Comparison of ENCODE assay signal across 20 cellular contexts in the genomic region with DNA sequence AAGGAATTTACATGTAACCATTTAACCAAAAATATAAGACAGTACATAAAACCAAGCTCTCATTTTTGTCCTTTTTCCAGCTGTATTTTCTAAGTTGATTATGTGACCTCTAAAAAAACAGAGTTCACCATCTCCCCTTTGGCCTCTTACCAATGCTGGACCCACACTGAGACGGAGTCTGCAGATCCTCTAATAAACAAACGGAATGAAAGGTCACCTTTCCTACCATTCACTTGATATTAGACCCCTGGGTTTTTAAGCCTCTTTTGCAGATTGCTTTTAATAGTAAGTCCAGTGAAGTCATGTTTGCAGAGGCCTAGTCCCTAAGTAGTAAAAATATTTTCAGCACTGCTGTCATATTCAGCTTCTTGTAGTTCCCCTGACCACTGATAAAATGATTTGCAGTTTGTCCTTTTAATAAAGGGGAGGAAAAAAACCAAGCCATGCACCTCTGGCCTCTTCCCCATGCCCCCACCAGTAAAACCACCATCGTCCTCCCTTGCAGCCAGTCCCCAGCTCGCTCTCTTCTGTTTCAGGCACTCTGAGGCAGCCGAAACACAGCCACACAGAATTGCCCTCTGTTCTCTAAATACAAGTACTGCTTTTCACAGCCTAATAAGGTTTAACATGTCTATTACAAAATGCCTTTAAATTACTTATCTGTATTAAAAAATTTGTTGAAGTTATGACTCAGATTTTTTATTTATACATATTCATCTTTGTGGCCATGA.
A peak's percentile ranks its signal among the peaks of the same experiment; 100 is the strongest.
DNase-seq lines count a peak whose midpoint lies in the region; ATAC-seq, FAIRE-seq and TF ChIP-seq lines count a peak whose summit lies in the region.
"Had no signal": no experiment of that assay in that cellular context is flagged by ENCODE, and none has a peak within 500 bp of the region (broad histone marks: within the 10 kb centered on the region; RNA-seq: fewer than 3 reads in every experiment).

No MANE protein-coding gene starts in this region.

- H3K4me1 Mint-ChIP-seq in T-cell: peaks cover 41 to 51% (median 47%) of the 10 kb centered on the region in 3 donors

- no peak overlapping the region for H3K9ac ChIP-seq in SK-N-SH
- H3K9ac ChIP-seq: BLaER1, KMS-11 had no signal

- no peak for TF ChIP-seq RAD21 in SK-N-SH (IDR thresholded peaks at IDR 0.05; ENCODE audit: low read length)

- no peak overlapping the region for H3K4me3 ChIP-seq in SK-N-SH (ENCODE audit: low read depth in 2 of 2, low read length in 1 of 2)
- H3K4me3 ChIP-seq in H7 (ENCODE audit: insufficient read depth, low read depth, low read length): no peak overlapping the region
- H3K4me3 ChIP-seq in pancreas: no peak overlapping the region
- H3K4me3 ChIP-seq: BLaER1, prostate gland, upper lobe of left lung had no signal

- H3K9me3 Mint-ChIP-seq in T-cell: peaks cover 0 to 5% (median 4%) of the 10 kb centered on the region in 3 donors

- H3K4me3 Mint-ChIP-seq in T-cell: peak overlapping the region in 1 of 3 donors; percentile 27

- H3K27ac ChIP-seq in SK-N-SH (ENCODE audit: low read depth in 2 of 2, low read length in 1 of 2) (peak overlapping the region in 1 of 2 experiments; percentile 68; a peak in 2 of 4 replicates), pancreas (no peak overlapping the region)
- H3K27ac ChIP-seq: 22Rv1, BLaER1, KMS-11, prostate gland, upper lobe of left lung had no signal

- H3K27me3 ChIP-seq in SK-N-SH (ENCODE audit: insufficient read depth): no peaks in the 10 kb centered on the region
- H3K27me3 ChIP-seq in H7 (ENCODE audit: control insufficient read depth, insufficient read depth, low read length): no peaks in the 10 kb centered on the region
- no peaks in the 10 kb centered on the region for H3K27me3 ChIP-seq in pancreas
- H3K27me3 ChIP-seq: BLaER1, upper lobe of left lung had no signal

- peak overlapping the region; percentile 71 to 79 for H3K27ac Mint-ChIP-seq in T-cell

- H3K9me3 ChIP-seq in SK-N-SH: no peaks in the 10 kb centered on the region
- H3K9me3 ChIP-seq in pancreas: no peaks in the 10 kb centered on the region
- H3K9me3 ChIP-seq: BLaER1, prostate gland, upper lobe of left lung had no signal

- H3K36me3 Mint-ChIP-seq in T-cell: no peaks in the 10 kb centered on the region

- TF ChIP-seq CTCF in SK-N-SH (IDR thresholded peaks at IDR 0.05) (no peak), pancreas (IDR thresholded peaks at IDR 0.05) (no peak)

- 85% methylated on average over 5 of the region's 5 CpGs for WGBS in SK-N-SH (ENCODE audit: low lambda C conversion rate)
- 76 to 81% methylated on average over 5 of the region's 5 CpGs for WGBS in pancreas, 2 donors

- CTCF ChIA-PET in SK-N-SH (lab: Yijun Ruan, JAX) (no interaction called here), T-cell (lab: Charles Lee) (interaction anchor here in 1 of 2 donors (0.6 kb wide), 1 partner anchor 1587 kb away, joined by 3 read pairs; no protein-coding TSS in a partner anchor)

- peak; percentile 47 for FAIRE-seq in islet of Langerhans (lab: Jason Lieb, UNC)
- no peak for FAIRE-seq in pancreas (lab: Jason Lieb, UNC)
- FAIRE-seq: H54 had no signal

- peaks cover 0 to 16% of the 10 kb centered on the region in 2 experiments; a peak in 2 of 4 replicates for H3K4me1 ChIP-seq in SK-N-SH (ENCODE audit: control insufficient read depth in 1 of 2, insufficient read depth in 2 of 2, low read depth in 1 of 2, low read length in 1 of 2)
- H3K4me1 ChIP-seq in pancreas: no peaks in the 10 kb centered on the region
- H3K4me1 ChIP-seq: prostate gland had no signal

- H3K27me3 Mint-ChIP-seq in T-cell: no peaks in the 10 kb centered on the region

- H3K36me3 ChIP-seq in SK-N-SH (replicated peaks in 1 of 2; ENCODE audit: control insufficient read depth in 1 of 2, insufficient read depth in 2 of 2, low read length in 1 of 2) (no peaks in the 10 kb centered on the region), H7 (replicated peaks; ENCODE audit: control insufficient read depth, insufficient read depth, low read length) (no peaks in the 10 kb centered on the region), pancreas (no peaks in the 10 kb centered on the region)
- H3K36me3 ChIP-seq: BLaER1, prostate gland, upper lobe of left lung had no signal

- no peak for DNase-seq in SK-N-SH
- DNase-seq in T-cell: no peak
- peak; percentile 2 for DNase-seq in putamen (ENCODE audit: low spot score)
- DNase-seq in H7: no peak
- DNase-seq in pancreas: no peak
- DNase-seq in NCI-H526 (lab: John Stamatoyannopoulos, UW): no peak
- DNase-seq: activated CD4-positive, CD25-positive, alpha-beta regulatory T cell; left colon; NCI-H1092 treated with DMSO at 0.1 percent for 48 hours; NCI-H2107; NCI-H774; stimulated activated naive CD4-positive, alpha-beta T cell treated with Interleukin-2 at 50 U/mL for 16 hours; upper lobe of left lung had no signal

- H3K9me2 ChIP-seq in SK-N-SH: no peaks in the 10 kb centered on the region

- no peak for TF ChIP-seq EP300 in SK-N-SH (IDR thresholded peaks at IDR 0.05; ENCODE audit: borderline replicate concordance in 1 of 2, low read depth in 1 of 2, low read length in 1 of 2)

- POLR2A ChIA-PET in SK-N-SH (lab: Yijun Ruan, JAX) (no interaction called here), T-cell (lab: Charles Lee) (interaction anchor here in 1 of 2 donors (0.6 kb wide), 1 partner anchor 83 kb away, joined by 4 read pairs; no protein-coding TSS in a partner anchor)

- ATAC-seq in SK-N-SH treated with all-trans-retinoic acid at 6 μM for 48 hours (peak; percentile 25; the same call in 1 of the 3 replicates), T-cell (replicated peaks in 1 of 4) (no peak), pancreas (no peak)
- ATAC-seq: left colon had no signal

- no peaks in the 10 kb centered on the region for H3F3A ChIP-seq in SK-N-SH (replicated peaks; ENCODE audit: insufficient read depth)

- no peaks in the 10 kb centered on the region for H4K20me1 ChIP-seq in SK-N-SH (ENCODE audit: insufficient read depth)
- H4K20me1 ChIP-seq: BLaER1 had no signal

- no peak overlapping the region for H3K4me2 ChIP-seq in SK-N-SH
- H3K4me2 ChIP-seq: BLaER1, KMS-11 had no signal

- H2AFZ ChIP-seq in SK-N-SH (ENCODE audit: low read depth): no peak overlapping the region

- intact Hi-C loops in pancreas (cut with DNase I): no loop called here

- no peaks in the 10 kb centered on the region for H3K79me2 ChIP-seq in SK-N-SH (ENCODE audit: insufficient read depth)

TF ChIP-seq in SK-N-SH treated with all-trans-retinoic acid at 6 μM for 48 hours, 23 proteins besides CTCF, POLR2A, EP300 and RAD21:
- no peak for TF ChIP-seq SNAI2 (CRISPR knock-in tag; IDR thresholded peaks at IDR 0.05)
- TF ChIP-seq ZNF8 (CRISPR knock-in tag; IDR thresholded peaks at IDR 0.05): no peak
- no peak for TF ChIP-seq OSR1 (CRISPR knock-in tag; IDR thresholded peaks at IDR 0.05)
- no peak for TF ChIP-seq ZNF70 (CRISPR knock-in tag; IDR thresholded peaks at IDR 0.05)
- TF ChIP-seq RARB (CRISPR knock-in tag; IDR thresholded peaks at IDR 0.05): no peak
- TF ChIP-seq ZC3H10 (CRISPR knock-in tag; IDR thresholded peaks at IDR 0.05): no peak

TF ChIP-seq in SK-N-SH, 30 proteins besides CTCF, POLR2A, EP300 and RAD21:
- TF ChIP-seq, protein P1, sequence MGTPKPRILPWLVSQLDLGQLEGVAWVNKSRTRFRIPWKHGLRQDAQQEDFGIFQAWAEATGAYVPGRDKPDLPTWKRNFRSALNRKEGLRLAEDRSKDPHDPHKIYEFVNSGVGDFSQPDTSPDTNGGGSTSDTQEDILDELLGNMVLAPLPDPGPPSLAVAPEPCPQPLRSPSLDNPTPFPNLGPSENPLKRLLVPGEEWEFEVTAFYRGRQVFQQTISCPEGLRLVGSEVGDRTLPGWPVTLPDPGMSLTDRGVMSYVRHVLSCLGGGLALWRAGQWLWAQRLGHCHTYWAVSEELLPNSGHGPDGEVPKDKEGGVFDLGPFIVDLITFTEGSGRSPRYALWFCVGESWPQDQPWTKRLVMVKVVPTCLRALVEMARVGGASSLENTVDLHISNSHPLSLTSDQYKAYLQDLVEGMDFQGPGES (IDR thresholded peaks at IDR 0.05; ENCODE audit: low read depth, low read length): no peak
- no peak for TF ChIP-seq CHD2 (IDR thresholded peaks at IDR 0.05; ENCODE audit: low read length, partially characterized antibody)
- no peak for TF ChIP-seq NRF1 (IDR thresholded peaks at IDR 0.05; ENCODE audit: low read depth, low read length)
